20 cellular contexts compared by ENCODE assay signal in the genomic region with DNA sequence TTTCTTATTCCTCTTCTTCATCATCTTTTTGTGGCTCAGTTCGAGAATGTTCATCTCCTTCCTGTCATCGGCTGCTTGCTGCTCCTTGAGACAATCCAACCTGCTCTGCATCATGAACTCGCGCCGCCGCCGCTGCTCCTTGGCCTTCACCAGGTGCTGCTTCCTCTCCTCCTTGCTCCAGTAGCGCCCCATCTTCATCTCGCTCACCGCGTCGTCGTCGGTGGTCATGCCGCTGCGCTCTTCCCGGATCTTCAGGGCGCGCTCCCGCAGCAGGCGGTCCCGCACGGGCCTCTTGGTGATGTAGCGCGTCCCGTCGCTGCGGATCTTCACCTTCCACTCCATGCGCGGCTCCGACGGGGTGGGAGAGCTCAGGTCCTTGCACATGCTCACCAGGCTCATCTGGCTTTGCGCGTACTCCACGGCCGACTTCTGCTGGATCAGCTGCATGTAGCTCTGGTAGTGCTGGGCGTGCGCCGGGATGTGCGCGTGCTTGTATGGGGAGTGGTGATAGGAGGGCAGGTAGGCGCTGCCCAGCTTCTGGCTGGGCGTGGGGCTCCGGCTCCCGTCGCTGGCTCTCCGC.
A peak's percentile ranks its signal among the peaks of the same experiment; 100 is the strongest.
DNase-seq lines count a peak whose midpoint lies in the region; ATAC-seq and TF ChIP-seq lines count a peak whose summit lies in the region.
"Had no signal": no experiment of that assay in that cellular context is flagged by ENCODE, and none has a peak within 500 bp of the region (broad histone marks: within the 10 kb centered on the region; RNA-seq: fewer than 3 reads in every experiment).

No MANE protein-coding gene starts in this region.

- no peak overlapping the region for H3K4me3 ChIP-seq in aorta (ENCODE audit: low read length in 2 of 2)
- H3K4me3 ChIP-seq: A549, GM23338 had no signal

- DNase-seq in activated gamma-delta T cell (lab: John Stamatoyannopoulos, UW): peak; percentile 6
- no peak for DNase-seq in activated gamma-delta T cell treated with Interleukin-2 at 50 U/mL for 16 hours
- peak; percentile 1 for DNase-seq in stimulated activated CD4-positive, alpha-beta T cell treated with anti-CD3 and anti-CD28 coated beads, Interleukin-15, amount 100 ng/mL, for 24 hours
- no peak for DNase-seq in stimulated activated CD4-positive, alpha-beta T cell treated with anti-CD3 and anti-CD28 coated beads, Interleukin-4, amount 100 ng/mL, for 4 hours
- DNase-seq in nephron progenitor cell: no peak
- no peak for DNase-seq in aorta
- DNase-seq in GM19240 (ENCODE audit: insufficient read length, low spot score): no peak
- DNase-seq in T-helper 9 cell: no peak
- DNase-seq: AML-193; Caco-2; CD4-positive, alpha-beta T cell; DMS79 treated with DMSO at 0.1 percent for 48 hours; HFFc6; IMR-90 had no signal

- WGBS in aorta, 2 donors: 87 to 90% methylated on average over 47 of the region's 47 CpGs

- no peak for TF ChIP-seq CTCF in nephron progenitor cell (IDR thresholded peaks at IDR 0.05)

- peak; percentile 28 for ATAC-seq in aorta (ENCODE audit: low FRiP score)
- ATAC-seq: A549, GM23338, HCT116 had no signal

- no peaks in the 10 kb centered on the region for H3K27me3 ChIP-seq in aorta (ENCODE audit: control insufficient read depth in 1 of 2, insufficient read depth in 2 of 2, low read length in 1 of 2)

- H3K9me3 ChIP-seq in aorta (ENCODE audit: control insufficient read depth, low read length): no peaks in the 10 kb centered on the region
- H3K9me3 ChIP-seq: A549, Caco-2 had no signal

- no peak overlapping the region for H3K27ac ChIP-seq in aorta (ENCODE audit: low read depth in 1 of 2, low read length in 2 of 2)
- H3K27ac ChIP-seq: 22Rv1, A549, C4-2B, HL-60 had no signal

- no peaks in the 10 kb centered on the region for H3K9me3 Mint-ChIP-seq in nephron progenitor cell
- H3K9me3 Mint-ChIP-seq: CD4-positive, alpha-beta T cell; GM23338; HFFc6 had no signal

- no peaks in the 10 kb centered on the region for H3K27me3 Mint-ChIP-seq in nephron progenitor cell (ENCODE audit: low read depth, poor library complexity)

- peak overlapping the region; percentile 72 for H3K27ac Mint-ChIP-seq in nephron progenitor cell
- H3K27ac Mint-ChIP-seq: CD4-positive, alpha-beta T cell; GM23338; HFFc6 had no signal

- H3K4me1 Mint-ChIP-seq in nephron progenitor cell: peaks cover 25% of the 10 kb centered on the region
- H3K4me1 Mint-ChIP-seq: GM23338 had no signal

- peaks cover 72% of the 10 kb centered on the region for H3K36me3 Mint-ChIP-seq in nephron progenitor cell (ENCODE audit: low read depth)

- no peaks in the 10 kb centered on the region for H3K4me1 ChIP-seq in aorta (ENCODE audit: control insufficient read depth in 1 of 2, insufficient read depth in 2 of 2, low read length in 2 of 2)
- H3K4me1 ChIP-seq: A549, Caco-2 had no signal

- H3K4me3 Mint-ChIP-seq in nephron progenitor cell: no peak overlapping the region
- H3K4me3 Mint-ChIP-seq: CD4-positive, alpha-beta T cell; GM23338; HFFc6 had no signal

- peaks cover 5 to 8% of the 10 kb centered on the region in 2 donors for H3K36me3 ChIP-seq in aorta (ENCODE audit: control insufficient read depth in 1 of 2, insufficient read depth in 2 of 2, low read length in 1 of 2)

- intact Hi-C loops in aorta (cut with DNase I): no loop called here

Comparison
In these comparisons a context has a peak if more than half of its experiments do, and no peak if none do; other contexts are left out.
1. DNase-seq: peak in activated gamma-delta T cell (single experiment) and stimulated activated CD4-positive, alpha-beta T cell treated with anti-CD3 and anti-CD28 coated beads, Interleukin-15, amount 100 ng/mL, for 24 hours (single experiment); none in activated gamma-delta T cell treated with Interleukin-2 at 50 U/mL for 16 hours (single experiment), stimulated activated CD4-positive, alpha-beta T cell treated with anti-CD3 and anti-CD28 coated beads, Interleukin-4, amount 100 ng/mL, for 4 hours (0 of 2), nephron progenitor cell (single experiment), aorta (0 of 2), GM19240 (single experiment) and T-helper 9 cell (single experiment).